ENCODE assay signal across 16 cellular contexts in the genomic region with DNA sequence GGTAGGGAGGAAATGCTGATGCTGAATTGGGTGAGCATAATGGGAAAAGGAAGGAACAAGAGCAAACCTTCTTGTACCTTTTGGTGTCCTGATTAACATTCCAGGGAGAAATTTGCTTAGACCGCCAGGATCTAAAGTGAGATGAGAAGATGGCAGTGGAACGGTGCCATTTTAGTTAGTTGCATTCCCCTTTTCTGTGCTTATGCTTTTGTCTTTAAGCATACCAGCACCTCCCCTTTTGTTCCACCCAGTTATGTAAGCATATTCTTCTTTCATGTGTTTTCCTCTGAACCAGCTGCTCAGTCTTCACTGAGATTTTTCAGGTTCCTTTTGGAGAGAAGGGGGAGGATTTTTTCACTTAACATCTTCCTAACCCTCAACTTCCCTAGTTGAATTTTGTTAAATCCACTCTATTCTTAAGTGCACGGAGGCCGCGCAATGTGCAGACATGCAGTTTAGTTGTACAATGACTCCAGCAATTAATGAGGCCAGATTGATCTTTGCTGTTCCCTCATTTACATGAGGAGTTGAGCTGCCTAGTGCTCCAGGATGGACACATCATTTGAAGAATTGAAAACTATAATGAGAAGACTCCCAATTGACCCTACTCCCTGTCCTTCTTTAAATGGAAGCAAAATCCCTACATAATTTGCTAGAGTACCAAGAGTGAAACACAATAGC.
DNase-seq lines count a peak whose midpoint lies in the region; ATAC-seq and TF ChIP-seq lines count a peak whose summit lies in the region.
"Had no signal": no experiment of that assay in that cellular context is flagged by ENCODE, and none has a peak within 500 bp of the region (broad histone marks: within the 10 kb centered on the region; RNA-seq: fewer than 3 reads in every experiment).

No MANE protein-coding gene starts in this region.

- no peak overlapping the region for H3K4me3 Mint-ChIP-seq in chondrocyte (ENCODE audit: unreplicated experiment)
- H3K4me3 Mint-ChIP-seq: stimulated activated memory B cell treated with anti-CD40 and anti-IgM and Interleukin-4, amounts not matched to agents 10 μg/mL and 1 μg/mL and 100 μg/mL, for 72 hours; T-helper 1 cell treated with Interleukin-12 subunit alpha and Interleukin-12 subunit beta and Interleukin-4 antibody, amounts not matched to agents 30 μg/mL and 1 μg/mL, for 36 hours had no signal

- peaks cover 4% of the 10 kb centered on the region for H3K9me3 Mint-ChIP-seq in chondrocyte (ENCODE audit: low read depth)
- H3K9me3 Mint-ChIP-seq: stimulated activated memory B cell treated with anti-CD40 and anti-IgM and Interleukin-4, amounts not matched to agents 10 μg/mL and 1 μg/mL and 100 μg/mL, for 72 hours; T-helper 1 cell treated with Interleukin-12 subunit alpha and Interleukin-12 subunit beta and Interleukin-4 antibody, amounts not matched to agents 30 μg/mL and 1 μg/mL, for 36 hours had no signal

- peak overlapping the region; percentile 41 for H3K27ac ChIP-seq in left ventricle myocardium inferior (replicated peaks)
- H3K27ac ChIP-seq in mesodermal cell (ENCODE audit: low read depth, low read length, severe bottlenecking), result peak overlapping the region; percentile 37
- no peak overlapping the region for H3K27ac ChIP-seq in left lung
- H3K27ac ChIP-seq: brain microvascular endothelial cell had no signal

- H3K9me3 ChIP-seq in left ventricle myocardium inferior (replicated peaks) (no peaks in the 10 kb centered on the region), mesodermal cell (ENCODE audit: control insufficient read depth, low read length) (no peaks in the 10 kb centered on the region), left lung (no peaks in the 10 kb centered on the region)
- H3K9me3 ChIP-seq: gastroesophageal sphincter had no signal

- H3K27ac Mint-ChIP-seq in chondrocyte (ENCODE audit: unreplicated experiment), result peak overlapping the region; percentile 27
- H3K27ac Mint-ChIP-seq: stimulated activated memory B cell treated with anti-CD40 and anti-IgM and Interleukin-4, amounts not matched to agents 10 μg/mL and 1 μg/mL and 100 μg/mL, for 72 hours; T-helper 1 cell treated with Interleukin-12 subunit alpha and Interleukin-12 subunit beta and Interleukin-4 antibody, amounts not matched to agents 30 μg/mL and 1 μg/mL, for 36 hours had no signal

- peaks cover 99% of the 10 kb centered on the region for H3K4me1 ChIP-seq in left ventricle myocardium inferior
- peaks cover 53% of the 10 kb centered on the region for H3K4me1 ChIP-seq in mesodermal cell (ENCODE audit: control insufficient read depth, insufficient read depth, low read length, poor library complexity, severe bottlenecking)
- peaks cover 13 to 71% of the 10 kb centered on the region in 2 donors for H3K4me1 ChIP-seq in left lung

- ATAC-seq in left cardiac atrium (no peak), GM18502 (IDR thresholded peaks at IDR 0.05; ENCODE audit: poor library complexity, unreplicated experiment) (no peak), left lung (no peak), HG03095 (IDR thresholded peaks at IDR 0.05; ENCODE audit: unreplicated experiment) (no peak)
- ATAC-seq: activated CD4-positive, CD25-positive, alpha-beta regulatory T cell treated with anti-CD3 and anti-CD28 coated beads, Interleukin-2, amount 50 U/mL, for 24 hours; gastroesophageal sphincter had no signal

- H3K27me3 ChIP-seq in left ventricle myocardium inferior (ENCODE audit: low read depth) (no peaks in the 10 kb centered on the region), left lung (no peaks in the 10 kb centered on the region)
- H3K27me3 ChIP-seq: brain microvascular endothelial cell, gastroesophageal sphincter had no signal

- 94 to 100% methylated on average over 3 to 4 of the region's 5 CpGs for WGBS in mesodermal cell (ENCODE audit: insufficient coverage in 2 of 2), 2 experiments

- no peak for TF ChIP-seq CTCF in left ventricle myocardium inferior (IDR thresholded peaks at IDR 0.05; ENCODE audit: borderline replicate concordance)
- TF ChIP-seq CTCF in chondrocyte (IDR thresholded peaks at IDR 0.05), result no peak
- TF ChIP-seq CTCF in left lung (IDR thresholded peaks at IDR 0.05), result no peak

- peaks cover 80% of the 10 kb centered on the region for H3K4me1 Mint-ChIP-seq in chondrocyte (ENCODE audit: low read depth)

- intact Hi-C loops in left ventricle myocardium inferior (cut with micrococcal nuclease) (loop anchor here (10.0 kb wide), 1 partner anchor 53 kb away; no protein-coding TSS in a partner anchor), left cardiac atrium (cut with DNase I) (loop anchor here in 1 of 2 donors (10.0 kb wide), 1 partner anchor 53 kb away; no protein-coding TSS in a partner anchor), left lung (cut with DNase I) (loop anchor here in 1 of 2 donors (10.0 kb wide), 1 partner anchor 53 kb away; no protein-coding TSS in a partner anchor)

- no peak overlapping the region for H3K4me3 ChIP-seq in left ventricle myocardium inferior
- H3K4me3 ChIP-seq in mesodermal cell (ENCODE audit: extremely low read depth, insufficient read depth, low read length, poor library complexity, severe bottlenecking), result no peak overlapping the region
- no peak overlapping the region for H3K4me3 ChIP-seq in left lung
- H3K4me3 ChIP-seq: gastroesophageal sphincter, skin epidermis had no signal

- H3K36me3 Mint-ChIP-seq in chondrocyte (ENCODE audit: low read depth), result no peaks in the 10 kb centered on the region
- H3K36me3 Mint-ChIP-seq: stimulated activated memory B cell treated with anti-CD40 and anti-IgM and Interleukin-4, amounts not matched to agents 10 μg/mL and 1 μg/mL and 100 μg/mL, for 72 hours had no signal

- H3K36me3 ChIP-seq in left ventricle myocardium inferior, result no peaks in the 10 kb centered on the region
- no peaks in the 10 kb centered on the region for H3K36me3 ChIP-seq in mesodermal cell (ENCODE audit: control insufficient read depth, insufficient read depth, low read length)
- H3K36me3 ChIP-seq in left lung, result no peaks in the 10 kb centered on the region
- H3K36me3 ChIP-seq: brain microvascular endothelial cell, gastroesophageal sphincter had no signal

- H3K27me3 Mint-ChIP-seq in chondrocyte (ENCODE audit: low read depth), result no peaks in the 10 kb centered on the region
- H3K27me3 Mint-ChIP-seq: stimulated activated memory B cell treated with anti-CD40 and anti-IgM and Interleukin-4, amounts not matched to agents 10 μg/mL and 1 μg/mL and 100 μg/mL, for 72 hours had no signal

- no peak for DNase-seq in left ventricle myocardium inferior
- no peak for DNase-seq in left cardiac atrium
- no peak for DNase-seq in chondrocyte (ENCODE audit: low spot score)
- no peak for DNase-seq in DMS114 treated with DMSO at 0.1 percent for 48 hours (lab: John Stamatoyannopoulos, UW; ENCODE audit: unreplicated experiment)
- DNase-seq in left lung, result no peak
- DNase-seq: activated gamma-delta T cell treated with Interleukin-2 at 50 U/mL for 16 hours, NCI-H1092 had no signal

Comparison
In these comparisons a context has a peak if more than half of its experiments do, and no peak if none do; other contexts are left out.
1. H3K27ac ChIP-seq: peak in left ventricle myocardium inferior (single experiment) and mesodermal cell (single experiment); none in left lung (0 of 2).